Comparison of ENCODE assay signal across 31 cellular contexts in the genomic region with DNA sequence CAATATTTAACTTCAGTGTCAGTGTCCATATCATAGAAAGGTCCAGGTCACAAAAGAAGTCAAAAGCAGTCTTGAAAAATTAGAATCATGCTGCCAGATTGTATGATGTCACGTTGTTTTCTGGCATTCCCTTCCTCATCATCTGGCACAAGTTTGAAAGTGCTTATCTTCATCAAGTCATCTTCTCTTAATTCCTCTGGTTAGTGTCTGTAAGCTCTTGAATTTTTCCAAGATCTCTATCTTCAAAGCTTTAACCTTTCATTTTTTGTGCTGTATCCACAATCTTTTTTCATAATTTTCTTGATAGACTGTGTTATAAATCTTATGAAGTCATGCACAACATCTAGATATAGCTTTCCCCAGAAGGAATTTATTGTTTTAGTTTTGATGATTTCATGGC.
"Had no signal": no experiment of that assay in that cellular context is flagged by ENCODE, and none has a peak within 500 bp of the region (broad histone marks: within the 10 kb centered on the region; RNA-seq: fewer than 3 reads in every experiment).

No MANE protein-coding gene starts in this region.

- H3K4me1 ChIP-seq: adrenal gland, esophagus muscularis mucosa, foreskin keratinocyte, gastrocnemius medialis, heart left ventricle had no signal

- H3K9me3 ChIP-seq: adrenal gland, gastrocnemius medialis had no signal

- H3K9me3 Mint-ChIP-seq: activated CD4-positive, alpha-beta T cell treated with anti-CD3 and anti-CD28 coated beads, Interleukin-2, amount 10 ng/mL, durations not matched to agents 24 days and 14 days; activated naive CD8-positive, alpha-beta T cell treated with anti-CD3 and anti-CD28 coated beads for 36 hours had no signal

- ATAC-seq: activated CD4-positive, alpha-beta T cell treated with anti-CD3 and anti-CD28 coated beads for 36 hours; activated CD8-positive, alpha-beta memory T cell treated with anti-CD3 and anti-CD28 coated beads, Interleukin-2, amount 10 ng/mL, durations not matched to agents 7 days and 5 days; activated CD8-positive, alpha-beta T cell treated with anti-CD3 and anti-CD28 coated beads, Interleukin-2, amount 10 ng/mL, durations not matched to agents 7 days and 5 days; activated naive CD8-positive, alpha-beta T cell treated with anti-CD3 and anti-CD28 coated beads, Interleukin-2, amount 50 U/mL, for 24 hours; effector memory CD8-positive, alpha-beta T cell; foreskin keratinocyte; gastrocnemius medialis; heart left ventricle had no signal

- H3K27me3 Mint-ChIP-seq: activated CD4-positive, alpha-beta memory T cell treated with anti-CD3 and anti-CD28 coated beads for 36 hours; activated CD4-positive, alpha-beta T cell treated with anti-CD3 and anti-CD28 coated beads for 36 hours; activated CD4-positive, alpha-beta T cell treated with anti-CD3 and anti-CD28 coated beads, Interleukin-2, amount 10 ng/mL, durations not matched to agents 24 days and 14 days; activated CD8-positive, alpha-beta memory T cell treated with anti-CD3 and anti-CD28 coated beads, Interleukin-2, amount 10 ng/mL, durations not matched to agents 7 days and 5 days; activated naive CD4-positive, alpha-beta T cell treated with anti-CD3 and anti-CD28 coated beads, Interleukin-2, amount 50 U/mL, for 24 hours; activated naive CD8-positive, alpha-beta T cell treated with anti-CD3 and anti-CD28 coated beads for 36 hours; activated naive CD8-positive, alpha-beta T cell treated with anti-CD3 and anti-CD28 coated beads, Interleukin-2, amount 50 U/mL, for 24 hours; central memory CD8-positive, alpha-beta T cell; effector memory CD8-positive, alpha-beta T cell had no signal

- H3K4me1 Mint-ChIP-seq: activated CD4-positive, alpha-beta T cell treated with anti-CD3 and anti-CD28 coated beads for 36 hours; activated CD4-positive, alpha-beta T cell treated with anti-CD3 and anti-CD28 coated beads, Interleukin-2, amount 10 ng/mL, durations not matched to agents 24 days and 14 days; activated CD8-positive, alpha-beta memory T cell treated with anti-CD3 and anti-CD28 coated beads, Interleukin-2, amount 10 ng/mL, durations not matched to agents 7 days and 5 days; activated naive CD4-positive, alpha-beta T cell treated with anti-CD3 and anti-CD28 coated beads, Interleukin-2, amount 50 U/mL, for 24 hours; activated naive CD8-positive, alpha-beta T cell treated with anti-CD3 and anti-CD28 coated beads for 36 hours; activated naive CD8-positive, alpha-beta T cell treated with anti-CD3 and anti-CD28 coated beads, Interleukin-2, amount 50 U/mL, for 24 hours; central memory CD8-positive, alpha-beta T cell had no signal

- DNase-seq: activated CD4-positive, alpha-beta memory T cell treated with anti-CD3 and anti-CD28 coated beads for 36 hours; activated CD4-positive, alpha-beta T cell treated with anti-CD3 and anti-CD28 coated beads for 36 hours; activated CD4-positive, alpha-beta T cell treated with anti-CD3 and anti-CD28 coated beads, Interleukin-2, amount 10 ng/mL, durations not matched to agents 24 days and 14 days; activated CD4-positive, CD25-positive, alpha-beta regulatory T cell; activated CD4-positive, CD25-positive, alpha-beta regulatory T cell treated with anti-CD3 and anti-CD28 coated beads, Interleukin-2, amount 50 U/mL, for 72 hours; activated CD8-positive, alpha-beta memory T cell treated with anti-CD3 and anti-CD28 coated beads, Interleukin-2, amount 10 ng/mL, durations not matched to agents 7 days and 5 days; activated CD8-positive, alpha-beta memory T cell treated with anti-CD3 and anti-CD28 coated beads, Interleukin-2, amount 50 U/mL, for 4 hours; activated CD8-positive, alpha-beta T cell treated with anti-CD3 and anti-CD28 coated beads, Interleukin-2, amount 10 ng/mL, durations not matched to agents 7 days and 5 days; activated effector memory CD4-positive, alpha-beta T cell treated with anti-CD3 and anti-CD28 coated beads, Interleukin-2, amount 50 U/mL, for 16 hours; activated naive CD4-positive, alpha-beta T cell treated with anti-CD3 and anti-CD28 coated beads for 36 hours; activated naive CD8-positive, alpha-beta T cell treated with anti-CD3 and anti-CD28 coated beads for 36 hours; activated naive CD8-positive, alpha-beta T cell treated with anti-CD3 and anti-CD28 coated beads, Interleukin-2, amount 50 U/mL, for 24 hours; activated T-cell treated with anti-CD3 and anti-CD28 coated beads, Interleukin-2, amount 50 U/mL, for 1 hour; activated T-cell treated with anti-CD3 and anti-CD28 coated beads, Interleukin-2, amount 50 U/mL, for 48 hours; adrenal gland; brain microvascular endothelial cell; cortex of kidney; dermis blood vessel endothelial cell; effector CD4-positive, alpha-beta T cell; effector memory CD8-positive, alpha-beta T cell; erythroblast; foreskin keratinocyte; gastrocnemius medialis; glutamatergic neuron; heart left ventricle; T-helper 2 cell had no signal

- H3K4me3 ChIP-seq: adrenal gland, esophagus muscularis mucosa, gastrocnemius medialis, heart left ventricle had no signal

- H3K4me3 Mint-ChIP-seq: activated CD4-positive, alpha-beta memory T cell treated with anti-CD3 and anti-CD28 coated beads for 36 hours; activated CD4-positive, alpha-beta T cell treated with anti-CD3 and anti-CD28 coated beads for 36 hours; activated CD4-positive, alpha-beta T cell treated with anti-CD3 and anti-CD28 coated beads, Interleukin-2, amount 10 ng/mL, durations not matched to agents 24 days and 14 days; activated CD8-positive, alpha-beta memory T cell treated with anti-CD3 and anti-CD28 coated beads, Interleukin-2, amount 10 ng/mL, durations not matched to agents 7 days and 5 days; activated CD8-positive, alpha-beta T cell treated with anti-CD3 and anti-CD28 coated beads, Interleukin-2, amount 10 ng/mL, durations not matched to agents 7 days and 5 days; activated naive CD4-positive, alpha-beta T cell treated with anti-CD3 and anti-CD28 coated beads for 36 hours; activated naive CD4-positive, alpha-beta T cell treated with anti-CD3 and anti-CD28 coated beads, Interleukin-2, amount 50 U/mL, for 24 hours; activated naive CD8-positive, alpha-beta T cell treated with anti-CD3 and anti-CD28 coated beads for 36 hours; activated naive CD8-positive, alpha-beta T cell treated with anti-CD3 and anti-CD28 coated beads, Interleukin-2, amount 50 U/mL, for 24 hours; activated T-helper 1 cell treated with anti-CD3 and anti-CD28 coated beads, Interleukin-12 subunit alpha, Interleukin-12 subunit beta, Interleukin-2, Interleukin-4 antibody, amounts not matched to agents 30 ng/mL and 10 ng/mL and 1 ng/mL, durations not matched to agents 14 hours and 24 hours and 36 hours; central memory CD8-positive, alpha-beta T cell; effector memory CD8-positive, alpha-beta T cell had no signal

- H3K27me3 ChIP-seq: adrenal gland, brain microvascular endothelial cell, esophagus muscularis mucosa, foreskin keratinocyte, gastrocnemius medialis, heart left ventricle had no signal

- H3K27ac ChIP-seq: adrenal gland, brain microvascular endothelial cell, esophagus muscularis mucosa, foreskin keratinocyte, gastrocnemius medialis, heart left ventricle had no signal

- H3K36me3 ChIP-seq: adrenal gland, brain microvascular endothelial cell, esophagus muscularis mucosa, gastrocnemius medialis, heart left ventricle had no signal

- H3K27ac Mint-ChIP-seq: activated CD4-positive, alpha-beta memory T cell treated with anti-CD3 and anti-CD28 coated beads for 36 hours; activated CD4-positive, alpha-beta T cell treated with anti-CD3 and anti-CD28 coated beads for 36 hours; activated CD4-positive, alpha-beta T cell treated with anti-CD3 and anti-CD28 coated beads, Interleukin-2, amount 10 ng/mL, durations not matched to agents 24 days and 14 days; activated CD8-positive, alpha-beta memory T cell treated with anti-CD3 and anti-CD28 coated beads, Interleukin-2, amount 10 ng/mL, durations not matched to agents 7 days and 5 days; activated CD8-positive, alpha-beta T cell treated with anti-CD3 and anti-CD28 coated beads, Interleukin-2, amount 10 ng/mL, durations not matched to agents 7 days and 5 days; activated naive CD4-positive, alpha-beta T cell treated with anti-CD3 and anti-CD28 coated beads for 36 hours; activated naive CD4-positive, alpha-beta T cell treated with anti-CD3 and anti-CD28 coated beads, Interleukin-2, amount 50 U/mL, for 24 hours; activated naive CD8-positive, alpha-beta T cell treated with anti-CD3 and anti-CD28 coated beads for 36 hours; activated naive CD8-positive, alpha-beta T cell treated with anti-CD3 and anti-CD28 coated beads, Interleukin-2, amount 50 U/mL, for 24 hours; activated T-helper 1 cell treated with anti-CD3 and anti-CD28 coated beads, Interleukin-12 subunit alpha, Interleukin-12 subunit beta, Interleukin-2, Interleukin-4 antibody, amounts not matched to agents 30 ng/mL and 10 ng/mL and 1 ng/mL, durations not matched to agents 14 hours and 24 hours and 36 hours; activated T-helper 2 cell treated with anti-CD3 and anti-CD28 coated beads, Interferon-gamma antibody, Interleukin-2, Interleukin-4, amounts not matched to agents 10 μg/mL and 5 μg/mL and 100 μg/mL, durations not matched to agents 14 hours and 24 hours and 36 hours; effector memory CD8-positive, alpha-beta T cell had no signal

- H3K36me3 Mint-ChIP-seq: activated CD4-positive, alpha-beta memory T cell treated with anti-CD3 and anti-CD28 coated beads for 36 hours; activated CD8-positive, alpha-beta memory T cell treated with anti-CD3 and anti-CD28 coated beads, Interleukin-2, amount 10 ng/mL, durations not matched to agents 7 days and 5 days; activated naive CD4-positive, alpha-beta T cell treated with anti-CD3 and anti-CD28 coated beads, Interleukin-2, amount 50 U/mL, for 24 hours; activated naive CD8-positive, alpha-beta T cell treated with anti-CD3 and anti-CD28 coated beads for 36 hours had no signal
